In genomic region chr1:66271904-66272254, GRCh38 we compare ENCODE assay signal across 9 cellular contexts.
DNase-seq lines count a peak whose midpoint lies in the region; ATAC-seq, FAIRE-seq and TF ChIP-seq lines count a peak whose summit lies in the region.
"Had no signal": no experiment of that assay in that cellular context is flagged by ENCODE, and none has a peak within 500 bp of the region (broad histone marks: within the 10 kb centered on the region; RNA-seq: fewer than 3 reads in every experiment).

No MANE protein-coding gene starts in this region.

- H3K9me3 Mint-ChIP-seq in activated T-cell treated with anti-CD3 and anti-CD28 coated beads, Interleukin-2, amount 50 U/mL, for 72 hours = no peaks in the 10 kb centered on the region
- no peaks in the 10 kb centered on the region for H3K9me3 Mint-ChIP-seq in astrocyte (ENCODE audit: unreplicated experiment)

- H3K9ac ChIP-seq in astrocyte (ENCODE audit: low read length) = peak overlapping the region; percentile 72

- H3K27me3 Mint-ChIP-seq in activated T-cell treated with anti-CD3 and anti-CD28 coated beads, Interleukin-2, amount 50 U/mL, for 72 hours (ENCODE audit: low read depth) = no peaks in the 10 kb centered on the region
- H3K27me3 Mint-ChIP-seq in astrocyte (ENCODE audit: low read depth, unreplicated experiment) = no peaks in the 10 kb centered on the region

- no peak for TF ChIP-seq CTCF in astrocyte (IDR thresholded peaks at IDR 0.05; ENCODE audit: insufficient read depth, low read depth, low read length)

- H3K4me1 Mint-ChIP-seq in activated T-cell treated with anti-CD3 and anti-CD28 coated beads, Interleukin-2, amount 50 U/mL, for 72 hours (ENCODE audit: low read depth) = peaks cover 79% of the 10 kb centered on the region
- H3K4me1 Mint-ChIP-seq in astrocyte (ENCODE audit: low read depth, unreplicated experiment) = peaks cover 28% of the 10 kb centered on the region

- peak overlapping the region; percentile 43 to 59 for H3K4me3 Mint-ChIP-seq in activated T-cell treated with anti-CD3 and anti-CD28 coated beads, Interleukin-2, amount 50 U/mL, for 72 hours
- no peak overlapping the region for H3K4me3 Mint-ChIP-seq in astrocyte (ENCODE audit: unreplicated experiment)

- no peaks in the 10 kb centered on the region for H3K79me2 ChIP-seq in astrocyte (ENCODE audit: insufficient read depth, low read length)

- H2AFZ ChIP-seq in astrocyte (ENCODE audit: low read depth, low read length) = peak overlapping the region; percentile 75

- no peak for DNase-seq in activated T-cell treated with anti-CD3 and anti-CD28 coated beads, Interleukin-2, amount 50 U/mL, for 72 hours
- DNase-seq in activated T-cell treated with anti-CD3 and anti-CD28 coated beads for 4 hours = no peak
- peak; percentile 27 for DNase-seq in astrocyte (ENCODE audit: low read depth)
- DNase-seq in left colon = peak; percentile 35 to 71
- DNase-seq in substantia nigra (lab: John Stamatoyannopoulos, UW) = peak in 30 of 49 donors; percentile 11 to 68 (median 32)
- no peak for DNase-seq in activated CD4-positive, CD25-positive, alpha-beta regulatory T cell (lab: John Stamatoyannopoulos, UW)
- no peak for DNase-seq in DMS 273 (lab: John Stamatoyannopoulos, UW; ENCODE audit: unreplicated experiment)

- H3K9me3 ChIP-seq in astrocyte (ENCODE audit: insufficient read depth, low read depth, low read length) = no peaks in the 10 kb centered on the region

- H3K27ac Mint-ChIP-seq in activated T-cell treated with anti-CD3 and anti-CD28 coated beads, Interleukin-2, amount 50 U/mL, for 72 hours = peak overlapping the region; percentile 52
- H3K27ac Mint-ChIP-seq in astrocyte (ENCODE audit: unreplicated experiment) = peak overlapping the region; percentile 78

- peak overlapping the region; percentile 80 for H3K4me2 ChIP-seq in astrocyte (ENCODE audit: low read length)

- no peaks in the 10 kb centered on the region for H3K27me3 ChIP-seq in astrocyte (ENCODE audit: insufficient read depth, low read length)

- peak overlapping the region; percentile 82 for H3K27ac ChIP-seq in astrocyte (ENCODE audit: low read depth, low read length)
- peak overlapping the region; percentile 71 for H3K27ac ChIP-seq in substantia nigra (ENCODE audit: low read depth, low read length, poor library complexity, severe bottlenecking)

- H3K4me1 ChIP-seq in astrocyte (ENCODE audit: insufficient read depth, low read length) = peaks cover 12% of the 10 kb centered on the region

- ATAC-seq in activated T-cell treated with anti-CD3 and anti-CD28 coated beads, Interleukin-2, amount 50 U/mL, for 72 hours (replicated peaks in 1 of 2) = peak in 1 of 2 donors; percentile 1
- ATAC-seq in left colon (peak; percentile 88), GM21825 (IDR thresholded peaks at IDR 0.05; ENCODE audit: unreplicated experiment) (no peak)

- H4K20me1 ChIP-seq in astrocyte (ENCODE audit: insufficient read depth, low read length) = no peaks in the 10 kb centered on the region

- FAIRE-seq in astrocyte (lab: Jason Lieb, UNC) = no peak
- FAIRE-seq: G401.6 had no signal

- no peaks in the 10 kb centered on the region for H3K36me3 ChIP-seq in astrocyte (ENCODE audit: insufficient read depth, low read length)

- peaks cover 0 to 3% of the 10 kb centered on the region in 2 donors for H3K36me3 Mint-ChIP-seq in activated T-cell treated with anti-CD3 and anti-CD28 coated beads, Interleukin-2, amount 50 U/mL, for 72 hours (ENCODE audit: insufficient read depth in 2 of 2)
- peaks cover 1% of the 10 kb centered on the region for H3K36me3 Mint-ChIP-seq in astrocyte (ENCODE audit: low read depth, unreplicated experiment)

- intact Hi-C loops in left colon (cut with DNase I, micrococcal nuclease) = loop anchor here in 1 of 2 donors (5.0 kb wide), 1 partner anchor 60 kb away; no protein-coding TSS in a partner anchor

- peak overlapping the region; percentile 24 for H3K4me3 ChIP-seq in astrocyte (ENCODE audit: insufficient read depth, low read depth, low read length)

Comparison
In these comparisons a context has a peak if more than half of its experiments do, and no peak if none do; other contexts are left out.
1. DNase-seq: peak in astrocyte (single experiment), left colon (2 of 2) and substantia nigra (30 of 49); none in activated T-cell treated with anti-CD3 and anti-CD28 coated beads, Interleukin-2, amount 50 U/mL, for 72 hours (0 of 2), activated T-cell treated with anti-CD3 and anti-CD28 coated beads for 4 hours (single experiment), activated CD4-positive, CD25-positive, alpha-beta regulatory T cell (0 of 4) and DMS 273 (single experiment).